In genomic region chr1:207963429-207964194, GRCh38 we compare ENCODE assay signal across 1 cellular context.
TF ChIP-seq lines count a peak whose summit lies in the region.

No MANE protein-coding gene starts in this region.

TF ChIP-seq in HepG2, 621 proteins besides CTCF, POLR2A, EP300 and RAD21 (continued from another document and continues in another):
- TF ChIP-seq ZNF362 (CRISPR knock-in tag; IDR thresholded peaks at IDR 0.05; ENCODE audit: borderline replicate concordance) (no peak), ARID4A (CRISPR knock-in tag; IDR thresholded peaks at IDR 0.05; ENCODE audit: borderline replicate concordance) (peak; percentile 40; the same call in 1 of the 2 replicates), ARHGAP35 (CRISPR knock-in tag; IDR thresholded peaks at IDR 0.05; ENCODE audit: borderline replicate concordance) (peak; percentile 21; the same call in 1 of the 2 replicates), TEAD2 (CRISPR knock-in tag; IDR thresholded peaks at IDR 0.05) (no peak), ZNF460 (CRISPR knock-in tag; IDR thresholded peaks at IDR 0.05; ENCODE audit: borderline replicate concordance) (peak; percentile 16; the same call in 1 of the 2 replicates), ZNF550 (CRISPR knock-in tag; IDR thresholded peaks at IDR 0.05; ENCODE audit: borderline replicate concordance) (no peak), MBD4 (IDR thresholded peaks at IDR 0.05; ENCODE audit: borderline replicate concordance, low read length) (no peak), SNAPC2 (CRISPR knock-in tag; IDR thresholded peaks at IDR 0.05) (no peak), ZNF776 (CRISPR knock-in tag; IDR thresholded peaks at IDR 0.05) (peak; percentile 59; the same call in 1 of the 2 replicates), MLX (CRISPR knock-in tag; IDR thresholded peaks at IDR 0.05) (no peak), ARNT2 (CRISPR knock-in tag; IDR thresholded peaks at IDR 0.05; ENCODE audit: low read depth) (peak; percentile 41; the same call in 1 of the 2 replicates), ZNF512 (CRISPR knock-in tag; IDR thresholded peaks at IDR 0.05) (no peak), ZNF230 (CRISPR knock-in tag; IDR thresholded peaks at IDR 0.05) (peak; percentile 44; the same call in 1 of the 2 replicates), RERE (CRISPR knock-in tag; IDR thresholded peaks at IDR 0.05; ENCODE audit: low read depth) (peak; percentile 66), NPAS2 (CRISPR knock-in tag; IDR thresholded peaks at IDR 0.05; ENCODE audit: borderline replicate concordance) (no peak), ZBTB38 (CRISPR knock-in tag; IDR thresholded peaks at IDR 0.05) (peak; percentile 61; the same call in 1 of the 2 replicates), KAT8 (CRISPR knock-in tag; IDR thresholded peaks at IDR 0.05) (no peak; the same call in 1 of the 2 replicates), ZFP41 (CRISPR knock-in tag; IDR thresholded peaks at IDR 0.05; ENCODE audit: borderline replicate concordance) (no peak), HOXA7 (CRISPR knock-in tag; IDR thresholded peaks at IDR 0.05) (no peak), ZNF547 (CRISPR knock-in tag; IDR thresholded peaks at IDR 0.05) (no peak), ZNF737 (CRISPR knock-in tag; IDR thresholded peaks at IDR 0.05; ENCODE audit: borderline replicate concordance) (no peak), ZNF839 (CRISPR knock-in tag; IDR thresholded peaks at IDR 0.05; ENCODE audit: borderline replicate concordance) (no peak), ZNF24 (IDR thresholded peaks at IDR 0.05) (no peak), CCAR2 (optimal IDR thresholded peaks at IDR 0.05; ENCODE audit: low read depth, low read length) (no peak), HDAC2 (CRISPR knock-in tag; IDR thresholded peaks at IDR 0.05) (peak; percentile 63), ZNF7 (CRISPR knock-in tag; IDR thresholded peaks at IDR 0.05) (no peak), CHCHD3 (CRISPR knock-in tag; IDR thresholded peaks at IDR 0.05) (no peak), TRIM22 (IDR thresholded peaks at IDR 0.05) (no peak), KMT2B (CRISPR knock-in tag; IDR thresholded peaks at IDR 0.05) (no peak; the same call in 1 of the 2 replicates), MEIS1 (CRISPR knock-in tag; IDR thresholded peaks at IDR 0.05; ENCODE audit: borderline replicate concordance) (no peak), POLR2AphosphoS5 (IDR thresholded peaks at IDR 0.05; ENCODE audit: low read depth, low read length) (peak; percentile 59), KDM5B (CRISPR knock-in tag; IDR thresholded peaks at IDR 0.05; ENCODE audit: borderline replicate concordance) (peak; percentile 83), DR1 (CRISPR knock-in tag; IDR thresholded peaks at IDR 0.05) (no peak; the same call in 1 of the 2 replicates), CREB1 (IDR thresholded peaks at IDR 0.05) (no peak), CREB1 (CRISPR knock-in tag; IDR thresholded peaks at IDR 0.05) (no peak), ZNF205 (CRISPR knock-in tag; IDR thresholded peaks at IDR 0.05) (peak; percentile 87), ZNF235 (CRISPR knock-in tag; IDR thresholded peaks at IDR 0.05; ENCODE audit: borderline replicate concordance) (0 out of 2 replicates have a peak, but pooled peaks have one; percentile 77), DMTF1 (CRISPR knock-in tag; IDR thresholded peaks at IDR 0.05) (no peak), MTF1 (CRISPR knock-in tag; IDR thresholded peaks at IDR 0.05) (no peak), NFIC (IDR thresholded peaks at IDR 0.05; ENCODE audit: low read length) (no peak), ZSCAN31 (CRISPR knock-in tag; IDR thresholded peaks at IDR 0.05; ENCODE audit: low read depth) (peak; percentile 13; the same call in 1 of the 2 replicates), ATAD3A (CRISPR knock-in tag; IDR thresholded peaks at IDR 0.05) (no peak), ATF4 (CRISPR knock-in tag; IDR thresholded peaks at IDR 0.05) (no peak; a peak in 1 of 4 replicates), ZNF274 (CRISPR knock-in tag; IDR thresholded peaks at IDR 0.05) (peak; percentile 5; the same call in 1 of the 2 replicates), ZNF441 (CRISPR knock-in tag; IDR thresholded peaks at IDR 0.05; ENCODE audit: borderline replicate concordance) (no peak; the same call in 1 of the 2 replicates), ZNF766 (CRISPR knock-in tag; IDR thresholded peaks at IDR 0.05; ENCODE audit: borderline replicate concordance) (peak; percentile 30; the same call in 1 of the 2 replicates), MNT (IDR thresholded peaks at IDR 0.05) (no peak)
